In genomic region chr14:101134851-101135486, GRCh38 we compare ENCODE assay signal across 28 cellular contexts.
DNase-seq lines count a peak whose midpoint lies in the region; ATAC-seq and TF ChIP-seq lines count a peak whose summit lies in the region.
"Had no signal": no experiment of that assay in that cellular context is flagged by ENCODE, and none has a peak within 500 bp of the region (broad histone marks: within the 10 kb centered on the region; RNA-seq: fewer than 3 reads in every experiment).

No MANE protein-coding gene starts in this region.

- no peak overlapping the region for H3K27ac Mint-ChIP-seq in activated CD4-positive, alpha-beta T cell treated with anti-CD3 and anti-CD28 coated beads for 36 hours
- H3K27ac Mint-ChIP-seq: activated naive CD8-positive, alpha-beta T cell; activated T-helper 1 cell treated with anti-CD3 and anti-CD28 coated beads, Interleukin-12 subunit alpha, Interleukin-12 subunit beta, Interleukin-2, Interleukin-4 antibody, amounts not matched to agents 30 ng/mL and 10 ng/mL and 1 ng/mL, durations not matched to agents 14 hours and 24 hours and 36 hours; CD4-positive, alpha-beta memory T cell; immature natural killer cell had no signal

- TF ChIP-seq CTCF in NB4 (IDR thresholded peaks at IDR 0.05; ENCODE audit: low read depth, low read length) (no peak), hepatocyte (IDR thresholded peaks at IDR 0.05; ENCODE audit: poor library complexity) (no peak), coronary artery (IDR thresholded peaks at IDR 0.05) (no peak)

- no peak overlapping the region for H2AFZ ChIP-seq in hepatocyte

- no peaks in the 10 kb centered on the region for H3K9me2 ChIP-seq in hepatocyte (replicated peaks; ENCODE audit: insufficient read depth)

- H3K27ac ChIP-seq in hepatocyte (peak overlapping the region; percentile 28), coronary artery (no peak overlapping the region)
- H3K27ac ChIP-seq: ascending aorta, RWPE1, thoracic aorta, VCaP had no signal

- no peaks in the 10 kb centered on the region for H3K9me3 Mint-ChIP-seq in activated CD4-positive, alpha-beta T cell treated with anti-CD3 and anti-CD28 coated beads for 36 hours (ENCODE audit: low read depth)
- H3K9me3 Mint-ChIP-seq: immature natural killer cell had no signal

- no peak overlapping the region for H3K4me3 Mint-ChIP-seq in activated CD4-positive, alpha-beta T cell treated with anti-CD3 and anti-CD28 coated beads for 36 hours
- H3K4me3 Mint-ChIP-seq: activated naive CD8-positive, alpha-beta T cell; activated T-helper 1 cell treated with anti-CD3 and anti-CD28 coated beads, Interleukin-12 subunit alpha, Interleukin-12 subunit beta, Interleukin-2, Interleukin-4 antibody, amounts not matched to agents 30 ng/mL and 10 ng/mL and 1 ng/mL, durations not matched to agents 14 hours and 24 hours and 36 hours; CD4-positive, alpha-beta memory T cell; immature natural killer cell had no signal

- no peaks in the 10 kb centered on the region for H3K9me3 ChIP-seq in hepatocyte (ENCODE audit: low read depth)
- H3K9me3 ChIP-seq: ascending aorta, thoracic aorta had no signal

- intact Hi-C loops in activated CD4-positive, alpha-beta T cell treated with anti-CD3 and anti-CD28 coated beads for 36 hours (cut with DNase I, micrococcal nuclease): no loop called here
- intact Hi-C loops in sciatic nerve (cut with DNase I): no loop called here

- H4K20me1 ChIP-seq in hepatocyte (ENCODE audit: insufficient read depth, poor library complexity, severe bottlenecking): no peaks in the 10 kb centered on the region

- 80% methylated on average over 14 of the region's 14 CpGs for WGBS in hepatocyte (ENCODE audit: low lambda C conversion rate, missing lambda C conversion rate)

- H3K36me3 ChIP-seq in hepatocyte (replicated peaks; ENCODE audit: insufficient read depth, low read depth): no peaks in the 10 kb centered on the region
- H3K36me3 ChIP-seq: ascending aorta, thoracic aorta had no signal

- no peaks in the 10 kb centered on the region for H3K79me2 ChIP-seq in hepatocyte

- peaks cover 3% of the 10 kb centered on the region for H3K4me1 ChIP-seq in hepatocyte (ENCODE audit: insufficient read depth)
- H3K4me1 ChIP-seq: ascending aorta had no signal

- H3K27me3 ChIP-seq in hepatocyte: no peaks in the 10 kb centered on the region
- H3K27me3 ChIP-seq: ascending aorta had no signal

- peaks cover 25% of the 10 kb centered on the region for H3K27me3 Mint-ChIP-seq in activated CD4-positive, alpha-beta T cell treated with anti-CD3 and anti-CD28 coated beads for 36 hours

- H3K4me3 ChIP-seq in NB4 (ENCODE audit: low read depth, low read length) (no peak overlapping the region), hepatocyte (no peak overlapping the region), coronary artery (no peak overlapping the region)
- H3K4me3 ChIP-seq: ascending aorta, K562, thoracic aorta had no signal

- POLR2A ChIA-PET in activated CD4-positive, alpha-beta T cell treated with anti-CD3 and anti-CD28 coated beads for 36 hours (lab: Charles Lee): no interaction called here

- CTCF ChIA-PET in activated CD4-positive, alpha-beta T cell treated with anti-CD3 and anti-CD28 coated beads for 36 hours (lab: Charles Lee): no interaction called here

- no peak for DNase-seq in activated CD4-positive, alpha-beta T cell treated with anti-CD3 and anti-CD28 coated beads for 36 hours
- no peak for DNase-seq in activated CD4-positive, alpha-beta T cell treated with anti-CD3 and anti-CD28 coated beads for 1 hour
- DNase-seq in NB4 (ENCODE audit: low read depth) (peak; percentile 9), hepatocyte (ENCODE audit: low spot score) (peak; percentile 1), sciatic nerve (ENCODE audit: low spot score) (peak; percentile 49), NCI-H524 (lab: John Stamatoyannopoulos, UW) (no peak), coronary artery (ENCODE audit: low spot score) (no peak)
- DNase-seq: 8988T; activated CD4-positive, alpha-beta T cell treated with anti-CD3 and anti-CD28 coated beads, Interleukin-2, amount 50 U/mL, for 1 hour; caudate nucleus; CD4-positive, alpha-beta memory T cell; DMS 273 treated with DMSO at 0.1 percent for 48 hours; immature natural killer cell; mesenchymal stem cell; NCI-H1436; NCI-H446; NCI-H82; stimulated activated naive CD8-positive, alpha-beta T cell treated with anti-CD3 and anti-CD28 coated beads, Interleukin-15, Interleukin-2, amounts not matched to agents 100 U/mL and 50 U/mL, for 24 hours had no signal

- H3K4me1 Mint-ChIP-seq in activated CD4-positive, alpha-beta T cell treated with anti-CD3 and anti-CD28 coated beads for 36 hours: peaks cover 9% of the 10 kb centered on the region
- H3K4me1 Mint-ChIP-seq: CD4-positive, alpha-beta memory T cell; immature natural killer cell had no signal

- no peak for TF ChIP-seq POLR2A in NB4 (IDR thresholded peaks at IDR 0.05; ENCODE audit: extremely low read depth, insufficient read length)

- no peak overlapping the region for H3K4me2 ChIP-seq in hepatocyte

- H3K36me3 Mint-ChIP-seq in activated CD4-positive, alpha-beta T cell treated with anti-CD3 and anti-CD28 coated beads for 36 hours (ENCODE audit: low read depth): no peaks in the 10 kb centered on the region
- H3K36me3 Mint-ChIP-seq: activated naive CD8-positive, alpha-beta T cell; CD4-positive, alpha-beta memory T cell; immature natural killer cell had no signal

- peak; percentile 19 for ATAC-seq in activated CD4-positive, alpha-beta T cell treated with anti-CD3 and anti-CD28 coated beads for 36 hours
- ATAC-seq in sciatic nerve (no peak), GM21515 (IDR thresholded peaks at IDR 0.05; ENCODE audit: unreplicated experiment) (no peak)
- ATAC-seq: HCT116; K562; left lobe of liver; stimulated activated naive CD8-positive, alpha-beta T cell treated with anti-CD3 and anti-CD28 coated beads, Interleukin-15, Interleukin-2, amounts not matched to agents 100 U/mL and 50 U/mL, for 24 hours had no signal

Comparison
In these comparisons a context has a peak if more than half of its experiments do, and no peak if none do; other contexts are left out.
1. DNase-seq: peak in NB4 (single experiment), hepatocyte (single experiment) and sciatic nerve (single experiment); none in activated CD4-positive, alpha-beta T cell treated with anti-CD3 and anti-CD28 coated beads for 36 hours (single experiment), activated CD4-positive, alpha-beta T cell treated with anti-CD3 and anti-CD28 coated beads for 1 hour (single experiment), NCI-H524 (0 of 2) and coronary artery (single experiment).